Comparison of ENCODE assay signal across 8 cellular contexts in genomic region chr20:63653041-63653973, GRCh38. TPM values are rescaled to one million over a fixed set of nuclear protein-coding genes. Genes with fewer than 3 reads are reported as not detected.
DNase-seq lines count a peak whose midpoint lies in the region; ATAC-seq, FAIRE-seq and TF ChIP-seq lines count a peak whose summit lies in the region.

Gene STMN3 (minus strand): TSS chr20:63653424. CDS start chr20:63653345, 79 bp downstream.

- peak; percentile 67 for ATAC-seq in GM12878
- no peak for ATAC-seq in HG03442 (IDR thresholded peaks at IDR 0.05; ENCODE audit: unreplicated experiment)

- no peak within 1 kb of the TSS for H2AFZ ChIP-seq in GM12878 (ENCODE audit: control insufficient read depth, low read depth, low read length)

- H3K27ac ChIP-seq in GM12878 (ENCODE audit: control insufficient read depth, insufficient read depth) (no peak within 1 kb of the TSS), vagina (peak within 1 kb of the TSS; percentile 74)

- no TSS peak for BruUV-seq in GM12878 (replicated peaks; lab: Mats Ljungman, UMichigan)

- WGBS in GM12878 (ENCODE audit: insufficient coverage, insufficient replicate concordance, low lambda C conversion rate, missing lambda C conversion rate), result 9% methylated on average over 55 of the region's 73 CpGs

- H3K4me3 ChIP-seq in GM06990 (replicated peaks; ENCODE audit: low read depth, low read length) (no peak within 1 kb of the TSS; the same call in none of the 2 replicates), GM12878 (no peak within 1 kb of the TSS), vagina (peak within 1 kb of the TSS; percentile 52 to 81)

- H3K79me2 ChIP-seq in GM12878 (ENCODE audit: control insufficient read depth, insufficient read depth, low read length), result no peaks in the 10 kb centered on the region

- CTCF ChIA-PET in GM12878 (lab: Yijun Ruan, JAX), result no interaction called here

- H3K9me3 ChIP-seq in GM12878 (replicated peaks; ENCODE audit: control insufficient read depth, insufficient read depth, low read length), result no peaks in the 10 kb centered on the region
- no peaks in the 10 kb centered on the region for H3K9me3 ChIP-seq in vagina

- FAIRE-seq in GM12878 (lab: Jason Lieb, UNC), result no peak

- SMC1A ChIA-PET in GM12878 (lab: Charles Lee; ENCODE audit: uncharacterized antibody, unreplicated experiment), result no interaction called here

- DNase-seq in GM06990 (ENCODE audit: extremely low read depth, insufficient read length) (peak; percentile 65), NCI-H1930 (lab: John Stamatoyannopoulos, UW) (peak; percentile 77 to 81), T1000 (lab: John Stamatoyannopoulos, UW) (peak; percentile 59), GM12878 (ENCODE audit: low read depth, low spot score) (no peak), hepatic stellate cell (ENCODE audit: low spot score) (peak; percentile 91), posterior cingulate gyrus (peak; percentile 70 to 98 (median 88)), vagina (ENCODE audit: extremely low spot score in 2 of 2) (no peak)

- RAD21 ChIA-PET in GM12878 (lab: Charles Lee; ENCODE audit: unreplicated experiment), result no interaction called here

- H4K20me1 ChIP-seq in GM12878 (ENCODE audit: control insufficient read depth, insufficient read depth), result no peaks in the 10 kb centered on the region

- H3K36me3 ChIP-seq in GM06990 (ENCODE audit: control insufficient read depth, insufficient read depth, low read length) (no peaks in the 10 kb centered on the region), GM12878 (ENCODE audit: control insufficient read depth in 2 of 2, insufficient read depth in 2 of 2, low read length in 1 of 2) (no peaks in the 10 kb centered on the region), vagina (no peaks in the 10 kb centered on the region)

- in situ Hi-C loops in GM12878 (cut with MboI), result no loop called here

- POLR2A ChIA-PET in GM12878 (lab: Charles Lee), result interaction anchor here (0.6 kb wide), 1 partner anchor 298 kb away, joined by 3 read pairs; no protein-coding TSS in a partner anchor

- no peak for TF ChIP-seq EP300 in GM12878 (IDR thresholded peaks at IDR 0.05; ENCODE audit: borderline replicate concordance in 1 of 2, control insufficient read depth in 1 of 2, low read depth in 2 of 2, low read length in 2 of 2)

- no peak within 1 kb of the TSS for H3K9ac ChIP-seq in GM12878 (ENCODE audit: control insufficient read depth, insufficient read depth, low read length)

- H3K4me2 ChIP-seq in GM12878 (ENCODE audit: control insufficient read depth, insufficient read depth), result peak within 1 kb of the TSS; percentile 42; the same call in 1 of the 2 replicates

- no peaks in the 10 kb centered on the region; the same call in 1 of the 2 replicates for H3K27me3 ChIP-seq in GM06990 (replicated peaks; ENCODE audit: control insufficient read depth, insufficient read depth, low read length)
- H3K27me3 ChIP-seq in GM12878 (replicated peaks in 1 of 2; ENCODE audit: control insufficient read depth in 2 of 2, insufficient read depth in 2 of 2, low read length in 1 of 2), result peaks cover 4 to 7% of the 10 kb centered on the region in 2 experiments; a peak in 3 of 4 replicates
- H3K27me3 ChIP-seq in vagina, result no peaks in the 10 kb centered on the region

- intact Hi-C loops in GM12878 (cut with micrococcal nuclease; ENCODE audit: unreplicated experiment), result no loop called here
- intact Hi-C loops in posterior cingulate gyrus (cut with DNase I), result no loop called here
- intact Hi-C loops in vagina (cut with DNase I), result no loop called here

- no peak for TF ChIP-seq RAD21 in GM12878 (IDR thresholded peaks at IDR 0.05; ENCODE audit: insufficient read depth, low read depth, low read length)

- no peak; the same call in 1 of the 2 replicates for TF ChIP-seq POLR2A in GM12878 (IDR thresholded peaks at IDR 0.05; ENCODE audit: low read depth, low read length)
- peak in 1 of 2 donors; percentile 12 for TF ChIP-seq POLR2A in vagina (IDR thresholded peaks at IDR 0.05)

- H3K4me1 ChIP-seq in GM12878 (ENCODE audit: control insufficient read depth, insufficient read depth, low read length), result no peaks in the 10 kb centered on the region
- H3K4me1 ChIP-seq in vagina, result peaks cover 37% of the 10 kb centered on the region

- TF ChIP-seq CTCF in GM06990 (IDR thresholded peaks at IDR 0.05; ENCODE audit: insufficient read depth, low read length, poor library complexity, severe bottlenecking) (no peak), GM12878 (IDR thresholded peaks at IDR 0.05 in 2 of 3, conservative IDR thresholded peaks at IDR 0.05 in 1 of 3; ENCODE audit: control insufficient read depth in 2 of 3, extremely low read depth in 1 of 3, insufficient read depth in 1 of 3, low read depth in 3 of 3, low read length in 3 of 3) (no peak), vagina (IDR thresholded peaks at IDR 0.05) (no peak)

TF ChIP-seq in GM12878, 131 proteins besides CTCF, POLR2A, EP300 and RAD21 (continues in another document):
- no peak for TF ChIP-seq CBFB (IDR thresholded peaks at IDR 0.05; ENCODE audit: low read depth)
- TF ChIP-seq SREBF2 (IDR thresholded peaks at IDR 0.05; ENCODE audit: low read length), result no peak
- TF ChIP-seq YBX1 (IDR thresholded peaks at IDR 0.05), result no peak
- no peak for TF ChIP-seq CEBPZ (IDR thresholded peaks at IDR 0.05; ENCODE audit: low read depth, low read length)
- 0 out of 2 replicates have a peak, but pooled peaks have one; percentile 43 for TF ChIP-seq RCOR1 (conservative IDR thresholded peaks at IDR 0.05; ENCODE audit: low read depth, low read length)
- no peak for TF ChIP-seq TBL1XR1 (IDR thresholded peaks at IDR 0.05; ENCODE audit: low read depth, low read length)
- TF ChIP-seq IRF3 (IDR thresholded peaks at IDR 0.05), result no peak
- TF ChIP-seq YY1 (IDR thresholded peaks at IDR 0.05; ENCODE audit: low read depth, low read length), result 0 out of 2 replicates have a peak, but pooled peaks have one; percentile 31
- no peak for TF ChIP-seq IKZF2 (IDR thresholded peaks at IDR 0.05)
- no peak for TF ChIP-seq MTA2 (IDR thresholded peaks at IDR 0.05; ENCODE audit: low read depth)
- no peak for TF ChIP-seq ATF7 (IDR thresholded peaks at IDR 0.05; ENCODE audit: low read depth)
- 0 out of 2 replicates have a peak, but pooled peaks have one; percentile 18 for TF ChIP-seq DPF2 (IDR thresholded peaks at IDR 0.05)
- TF ChIP-seq CHD1 (IDR thresholded peaks at IDR 0.05; ENCODE audit: low read depth, low read length), result no peak
- TF ChIP-seq JUND (IDR thresholded peaks at IDR 0.05; ENCODE audit: low read depth, low read length), result no peak

RNA-seq across cellular contexts. Expression of gene STMN3, which starts in this region (rescaled TPM):
- 5.0 and 5.2 TPM in 2 replicates for total RNA-seq in GM12878 (2013; cell fraction: nucleolus; rRNA removed)
- 2.1 and 3.6 TPM in 2 replicates for total RNA-seq in GM12878 (2014; rRNA removed)
- total RNA-seq in GM12878 (2014; rRNA removed; fragmentation: Illumina TruSeq; extraction: Trizol), result 0.64 and 0.81 TPM in 2 replicates
- total RNA-seq in GM12878 (2021), result 2.1 and 2.5 TPM in 2 replicates
- 0.91 TPM for polyA plus RNA-seq in GM12878 (2011; ENCODE audit: low read depth)
- polyA plus RNA-seq in GM12878 (2011; rRNA removed), result 0.97 and 1.4 TPM in 2 replicates
- polyA plus RNA-seq in GM12878 (2011; cell fraction: cytosol; rRNA removed), result 1.6 and 3.8 TPM in 2 replicates
- 23.1 and 27.7 TPM in 2 replicates for polyA plus RNA-seq in GM12878 (2011; cell fraction: nucleus; rRNA removed)
- polyA plus RNA-seq in GM12878 (2012), result 2.3 and 2.5 TPM in 2 replicates
- polyA plus RNA-seq in GM12878 (2014; fragmentation: Illumina TruSeq; extraction: Trizol), result 0.08 and 0.22 TPM in 2 replicates
- under 1 TPM in 1 of 2 experiments, not detected in 1; 0.09 TPM for polyA plus RNA-seq in GM12878 (2014; fragmentation: Nextera tagmentation; extraction: Ambion mirVana)
- 2.3 and 2.5 TPM in 2 replicates for polyA plus RNA-seq in GM12878 (2014; rRNA removed)
- polyA plus RNA-seq in GM12878 (2016; fragmentation: Nextera tagmentation; extraction: Ambion mirVana), result 1 to 10 TPM; 1.0 to 1.5 TPM
- polyA minus RNA-seq in GM12878 (2011; rRNA and poly(A)+ RNA removed), result 0.80 and 0.93 TPM in 2 replicates
- 0.67 and 0.83 TPM in 2 replicates for polyA minus RNA-seq in GM12878 (2011; cell fraction: cytosol; rRNA and poly(A)+ RNA removed)
- 1.5 and 1.7 TPM in 2 replicates for polyA minus RNA-seq in GM12878 (2011; cell fraction: nucleus; rRNA and poly(A)+ RNA removed)
- 14.7 TPM for total RNA-seq in vagina

Comparison
In these comparisons a context has a peak if more than half of its experiments do, and no peak if none do; other contexts are left out.
1. DNase-seq: peak in GM06990 (single experiment), NCI-H1930 (2 of 2), T1000 (single experiment), hepatic stellate cell (single experiment) and posterior cingulate gyrus (10 of 10); none in GM12878 (single experiment) and vagina (0 of 2).
2. H3K4me3 ChIP-seq: peak in vagina (2 of 2); none in GM06990 (single experiment) and GM12878 (single experiment).